12 cellular contexts compared by ENCODE assay signal in the genomic region with DNA sequence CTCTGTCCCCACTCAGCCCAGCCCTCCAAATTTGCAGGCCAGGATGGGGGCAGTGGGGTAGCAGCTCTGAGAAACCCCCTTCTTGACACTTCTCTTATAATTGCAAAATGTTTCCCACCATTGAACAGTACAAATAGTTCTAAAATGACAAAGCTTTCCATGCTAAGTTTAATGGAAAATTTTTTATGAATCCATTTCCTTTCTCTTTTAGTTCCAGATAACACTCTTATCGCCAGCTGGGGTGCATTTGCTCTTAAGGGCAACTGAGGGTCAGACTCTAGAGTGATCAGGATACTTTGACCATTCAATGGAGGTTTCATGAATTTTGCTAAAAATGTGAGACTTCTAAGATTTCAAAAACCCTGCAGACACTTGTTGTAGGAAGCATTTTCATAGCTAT. TPM values are rescaled to one million over a fixed set of nuclear protein-coding genes. Genes with fewer than 3 reads are reported as not detected.
DNase-seq lines count a peak whose midpoint lies in the region; ATAC-seq, FAIRE-seq and TF ChIP-seq lines count a peak whose summit lies in the region.
"Had no signal": no experiment of that assay in that cellular context is flagged by ENCODE, and none has a peak within 500 bp of the region (broad histone marks: within the 10 kb centered on the region; RNA-seq: fewer than 3 reads in every experiment).

No MANE protein-coding gene starts in this region.

- H3K79me2 ChIP-seq in K562 (ENCODE audit: control insufficient read depth, insufficient read depth, low read length) = no peaks in the 10 kb centered on the region

- no peak for FAIRE-seq in K562 (lab: Jason Lieb, UNC)

- no peaks in the 10 kb centered on the region for H3K27me3 Mint-ChIP-seq in activated T-cell treated with anti-CD3 and anti-CD28 coated beads, Interleukin-2, amount 50 U/mL, for 24 hours
- H3K27me3 Mint-ChIP-seq in activated T-cell treated with anti-CD3 and anti-CD28 coated beads, Interleukin-2, amount 50 U/mL, for 4 hours (ENCODE audit: low read depth) = no peaks in the 10 kb centered on the region
- no peaks in the 10 kb centered on the region for H3K27me3 Mint-ChIP-seq in mesothelial cell of epicardium (ENCODE audit: low read depth)

- no peaks in the 10 kb centered on the region for H3K9me1 ChIP-seq in K562 (ENCODE audit: control insufficient read depth, insufficient read depth, low read length)

- peaks cover 38 to 56% of the 10 kb centered on the region in 2 experiments for H3K4me1 ChIP-seq in K562 (replicated peaks in 1 of 2; ENCODE audit: control insufficient read depth in 2 of 2, insufficient read depth in 2 of 2, low read length in 2 of 2)
- peaks cover 30 to 60% of the 10 kb centered on the region in 2 donors for H3K4me1 ChIP-seq in thyroid gland

- BruUV-seq in K562 (replicated peaks; lab: Mats Ljungman, UMichigan) = no TSS peak

- peaks cover 63% of the 10 kb centered on the region for H3K4me1 Mint-ChIP-seq in activated T-cell treated with anti-CD3 and anti-CD28 coated beads, Interleukin-2, amount 50 U/mL, for 24 hours (ENCODE audit: low read depth)
- H3K4me1 Mint-ChIP-seq in activated T-cell treated with anti-CD3 and anti-CD28 coated beads, Interleukin-2, amount 50 U/mL, for 4 hours (ENCODE audit: low read depth) = peaks cover 60% of the 10 kb centered on the region
- H3K4me1 Mint-ChIP-seq in mesothelial cell of epicardium = peaks cover 35% of the 10 kb centered on the region

- no peak for TF ChIP-seq RAD21 in K562 (CRISPR knock-in tag; conservative IDR thresholded peaks at IDR 0.05 in 1 of 2, IDR thresholded peaks at IDR 0.05 in 1 of 2)

- WGBS in K562 (ENCODE audit: insufficient coverage, low coverage, missing lambda C conversion rate) = 0% methylated on average over 1 of the region's 1 CpG
- WGBS in thyroid gland, 2 donors = 61 to 68% methylated on average over 1 of the region's 1 CpG

- CTCF ChIA-PET in K562 (lab: Yijun Ruan, JAX; ENCODE audit: low intra/inter-chr PET ratio) = no interaction called here

- H3K9ac ChIP-seq in K562 (ENCODE audit: insufficient read depth in 1 of 2, low read depth in 2 of 2, low read length in 2 of 2) = no peak overlapping the region
- H3K9ac ChIP-seq: KMS-11 had no signal

- H3K27ac ChIP-seq in K562 (ENCODE audit: extremely low read depth, low read depth, low read length) (no peak overlapping the region), thyroid gland (peak overlapping the region in 2 of 3 donors; percentile 88 to 90)
- H3K27ac ChIP-seq: KMS-11, SK-N-MC had no signal

- no peaks in the 10 kb centered on the region for H3K36me3 ChIP-seq in K562 (ENCODE audit: control insufficient read depth, insufficient read depth, low read length)
- H3K36me3 ChIP-seq in thyroid gland = peaks cover 11 to 16% of the 10 kb centered on the region in 2 donors
- H3K36me3 ChIP-seq in H7 (replicated peaks; ENCODE audit: control insufficient read depth, insufficient read depth, low read length) = peaks cover 4% of the 10 kb centered on the region

- intact Hi-C loops in K562 (cut with micrococcal nuclease) (no loop called here), thyroid gland (cut with DNase I) (loop anchor here (5.0 kb wide), 1 partner anchor 33 kb away; no protein-coding TSS in a partner anchor)

- in situ Hi-C loops in K562 (cut with MboI) = no loop called here

- no peak for ATAC-seq in activated T-cell treated with anti-CD3 and anti-CD28 coated beads, Interleukin-2, amount 50 U/mL, for 4 hours
- no peak for ATAC-seq in K562

- no peak overlapping the region for H3K4me2 ChIP-seq in K562 (ENCODE audit: insufficient read depth, low read length)
- H3K4me2 ChIP-seq: KMS-11 had no signal

- H2AFZ ChIP-seq in K562 (ENCODE audit: low read depth, low read length) = no peak overlapping the region

- H3K9me3 Mint-ChIP-seq in activated T-cell treated with anti-CD3 and anti-CD28 coated beads, Interleukin-2, amount 50 U/mL, for 24 hours = no peaks in the 10 kb centered on the region
- no peaks in the 10 kb centered on the region for H3K9me3 Mint-ChIP-seq in activated T-cell treated with anti-CD3 and anti-CD28 coated beads, Interleukin-2, amount 50 U/mL, for 4 hours
- H3K9me3 Mint-ChIP-seq in mesothelial cell of epicardium = no peaks in the 10 kb centered on the region

- H3K4me3 Mint-ChIP-seq in activated T-cell treated with anti-CD3 and anti-CD28 coated beads, Interleukin-2, amount 50 U/mL, for 24 hours = no peak overlapping the region
- H3K4me3 Mint-ChIP-seq in activated T-cell treated with anti-CD3 and anti-CD28 coated beads, Interleukin-2, amount 50 U/mL, for 4 hours = no peak overlapping the region
- H3K4me3 Mint-ChIP-seq in mesothelial cell of epicardium = no peak overlapping the region

- peak overlapping the region; percentile 87 for H3K27ac Mint-ChIP-seq in activated T-cell treated with anti-CD3 and anti-CD28 coated beads, Interleukin-2, amount 50 U/mL, for 24 hours
- H3K27ac Mint-ChIP-seq in mesothelial cell of epicardium = peak overlapping the region; percentile 73

- POLR2A ChIA-PET in K562 (lab: Yijun Ruan, JAX) = interaction anchor here (0.9 to 2.2 kb wide), 3 partner anchors 13 to 21 kb away, joined by 3 to 9 read pairs (median 3); no protein-coding TSS in a partner anchor

- H3K9me3 ChIP-seq in K562 (replicated peaks; ENCODE audit: control insufficient read depth, insufficient read depth, low read depth, low read length) = no peaks in the 10 kb centered on the region
- H3K9me3 ChIP-seq in thyroid gland = no peaks in the 10 kb centered on the region

- DNase-seq in activated T-cell treated with anti-CD3 and anti-CD28 coated beads, Interleukin-2, amount 50 U/mL, for 24 hours = no peak
- DNase-seq in activated T-cell treated with anti-CD3 and anti-CD28 coated beads, Interleukin-2, amount 50 U/mL, for 4 hours = no peak
- DNase-seq in K562 (ENCODE audit: extremely low read depth in 1 of 4, low spot score in 3 of 4) (no peak), mesothelial cell of epicardium (ENCODE audit: low spot score in 2 of 2, unreplicated experiment in 2 of 2) (no peak), thyroid gland (no peak), H7 (no peak), NCI-H1092 (lab: John Stamatoyannopoulos, UW) (no peak)
- no peak for DNase-seq in effector CD4-positive, alpha-beta T cell
- DNase-seq: cerebellar nuclear complex, NCI-H1930 had no signal

- H3K27me3 ChIP-seq in K562 (ENCODE audit: control insufficient read depth in 2 of 2, insufficient read depth in 2 of 2, low read length in 2 of 2) (peaks cover 2 to 17% of the 10 kb centered on the region in 2 experiments; a peak in 4 of 5 replicates), thyroid gland (no peaks in the 10 kb centered on the region), H7 (ENCODE audit: control insufficient read depth, insufficient read depth, low read length) (no peaks in the 10 kb centered on the region)

- TF ChIP-seq EP300 in K562 (IDR thresholded peaks at IDR 0.05; ENCODE audit: low read length) = no peak

- no peak overlapping the region for H3K4me3 ChIP-seq in K562
- no peak overlapping the region for H3K4me3 ChIP-seq in thyroid gland (replicated peaks in 1 of 3)
- no peak overlapping the region for H3K4me3 ChIP-seq in H7 (ENCODE audit: insufficient read depth, low read depth, low read length)
- H3K4me3 ChIP-seq: SK-N-MC had no signal

- peaks cover 54% of the 10 kb centered on the region for H3K36me3 Mint-ChIP-seq in activated T-cell treated with anti-CD3 and anti-CD28 coated beads, Interleukin-2, amount 50 U/mL, for 24 hours (ENCODE audit: low read depth)
- peaks cover 29% of the 10 kb centered on the region for H3K36me3 Mint-ChIP-seq in activated T-cell treated with anti-CD3 and anti-CD28 coated beads, Interleukin-2, amount 50 U/mL, for 4 hours (ENCODE audit: insufficient read depth)
- peaks cover 16% of the 10 kb centered on the region for H3K36me3 Mint-ChIP-seq in mesothelial cell of epicardium

- H4K20me1 ChIP-seq in K562 (replicated peaks; ENCODE audit: control insufficient read depth, insufficient read depth, low read length) = no peaks in the 10 kb centered on the region

- TF ChIP-seq POLR2A in K562 (conservative IDR thresholded peaks at IDR 0.05) = no peak
- TF ChIP-seq POLR2A in thyroid gland (IDR thresholded peaks at IDR 0.05) = no peak

- TF ChIP-seq CTCF in K562 (IDR thresholded peaks at IDR 0.05 in 2 of 3, conservative IDR thresholded peaks at IDR 0.05 in 1 of 3; ENCODE audit: insufficient read depth in 2 of 3, low read depth in 1 of 3, low read length in 3 of 3) = no peak
- no peak for TF ChIP-seq CTCF in mesothelial cell of epicardium (IDR thresholded peaks at IDR 0.05; ENCODE audit: unreplicated experiment)
- no peak for TF ChIP-seq CTCF in thyroid gland (IDR thresholded peaks at IDR 0.05)

RNA-seq across cellular contexts. Expression of a gene that starts 29.9 kb away (rescaled TPM):
- 10 to 100 TPM; 13.6 to 18.1 (median 15.6) TPM for total RNA-seq in activated T-cell treated with anti-CD3 and anti-CD28 coated beads, Interleukin-2, amount 50 U/mL, for 4 hours
- total RNA-seq in K562 (2011; cell fraction: chromatin; rRNA removed; ENCODE audit: low replicate concordance) = 1.7 and 12.0 TPM in 2 replicates
- total RNA-seq in K562 (2011; cell fraction: nucleolus; rRNA removed) = 2.2 and 6.7 TPM in 2 replicates
- 2.1 and 2.4 TPM in 2 replicates for total RNA-seq in K562 (2011; cell fraction: nucleoplasm; rRNA removed)
- total RNA-seq in K562 (2014; rRNA removed) (0.95 and 1.6 TPM in 2 replicates), K562 (2014; rRNA removed; fragmentation: Illumina TruSeq; extraction: Trizol) (0.61 and 0.62 TPM in 2 replicates), K562 (2015; rRNA removed; fragmentation: Illumina TruSeq; extraction: Trizol) (0.34 and 0.72 TPM in 2 replicates), K562 (2021) (1.8 and 2.9 TPM in 2 replicates), mesothelial cell of epicardium (36.3 to 39.6 TPM (median 39.5 TPM) in 3 replicates), thyroid gland (10 to 100 TPM; 19.9 to 36.9 (median 27.2) TPM)
- polyA plus RNA-seq in K562 (2011; rRNA removed) (1.1 and 4.0 TPM in 2 replicates), K562 (2014; fragmentation: Illumina TruSeq; extraction: Trizol) (0.55 and 0.82 TPM in 2 replicates), K562 (2014; fragmentation: Nextera tagmentation; extraction: Ambion mirVana) (under 1 TPM; 0.10 to 0.27 TPM), K562 (2014; rRNA removed) (0.27 and 0.65 TPM in 2 replicates)
- polyA plus RNA-seq in K562 (2011; cell fraction: cytosol; rRNA removed) = 2.0 and 3.0 TPM in 2 replicates
- polyA plus RNA-seq in K562 (2011; cell fraction: nucleus; rRNA removed) = 3.8 and 3.9 TPM in 2 replicates
- 1.4 and 2.8 TPM in 2 replicates for polyA plus RNA-seq in K562 (2012)
- 3.3 and 3.9 TPM in 2 replicates for polyA minus RNA-seq in K562 (2011; rRNA and poly(A)+ RNA removed)
- polyA minus RNA-seq in K562 (2011; cell fraction: cytosol; rRNA and poly(A)+ RNA removed) = 2.7 and 7.7 TPM in 2 replicates
- polyA minus RNA-seq in K562 (2011; cell fraction: nucleus; rRNA and poly(A)+ RNA removed) = 3.1 and 6.1 TPM in 2 replicates
- total RNA-seq in H7 (2014; rRNA removed; shearing (Covaris generic)) = 14.7 and 18.1 TPM in 2 replicates

RNA-seq across cellular contexts. Expression of a gene that starts 51.5 kb away (rescaled TPM):
- 10 to 100 TPM; 57.4 to 70.3 (median 66.0) TPM for total RNA-seq in activated T-cell treated with anti-CD3 and anti-CD28 coated beads, Interleukin-2, amount 50 U/mL, for 4 hours
- total RNA-seq in K562 (2011; cell fraction: chromatin; rRNA removed; ENCODE audit: low replicate concordance) = 237 and 644 TPM in 2 replicates
- 117 and 136 TPM in 2 replicates for total RNA-seq in K562 (2011; cell fraction: nucleolus; rRNA removed)
- 249 and 386 TPM in 2 replicates for total RNA-seq in K562 (2011; cell fraction: nucleoplasm; rRNA removed)
- 21.2 and 24.6 TPM in 2 replicates for total RNA-seq in K562 (2014; rRNA removed)
- total RNA-seq in K562 (2014; rRNA removed; fragmentation: Illumina TruSeq; extraction: Trizol) = 40.6 and 53.0 TPM in 2 replicates
- 32.2 and 33.4 TPM in 2 replicates for total RNA-seq in K562 (2015; rRNA removed; fragmentation: Illumina TruSeq; extraction: Trizol)
- 55.9 and 61.7 TPM in 2 replicates for total RNA-seq in K562 (2021)
- 41.2 and 46.7 TPM in 2 replicates for polyA plus RNA-seq in K562 (2011; rRNA removed)
- polyA plus RNA-seq in K562 (2011; cell fraction: cytosol; rRNA removed) = 5.9 and 16.5 TPM in 2 replicates
- 63.1 and 81.2 TPM in 2 replicates for polyA plus RNA-seq in K562 (2011; cell fraction: nucleus; rRNA removed)
- polyA plus RNA-seq in K562 (2012) = 5.2 and 7.5 TPM in 2 replicates
- 10.0 TPM in 2 replicates for polyA plus RNA-seq in K562 (2014; fragmentation: Illumina TruSeq; extraction: Trizol)
- 10 to 100 TPM in 1 of 2 experiments, 1 to 10 TPM in 1; 3.3 to 11.1 TPM for polyA plus RNA-seq in K562 (2014; fragmentation: Nextera tagmentation; extraction: Ambion mirVana)
- polyA plus RNA-seq in K562 (2014; rRNA removed) = 17.9 and 22.6 TPM in 2 replicates
- 171 and 249 TPM in 2 replicates for polyA minus RNA-seq in K562 (2011; rRNA and poly(A)+ RNA removed)
- polyA minus RNA-seq in K562 (2011; cell fraction: cytosol; rRNA and poly(A)+ RNA removed) = 15.7 and 26.6 TPM in 2 replicates
- 120 and 165 TPM in 2 replicates for polyA minus RNA-seq in K562 (2011; cell fraction: nucleus; rRNA and poly(A)+ RNA removed)
- total RNA-seq in mesothelial cell of epicardium = 132 to 154 TPM (median 136 TPM) in 3 replicates
- 100 to 1,000 TPM in 2 of 4 donors, 10 to 100 TPM in 2; 72.3 to 177 (median 102) TPM for total RNA-seq in thyroid gland
- total RNA-seq in H7 (2014; rRNA removed; shearing (Covaris generic)) = 15.9 and 17.6 TPM in 2 replicates

RNA-seq across cellular contexts. Expression of a gene that starts 53.1 kb away (rescaled TPM):
- 10 to 100 TPM; 71.7 to 80.1 (median 72.9) TPM for total RNA-seq in activated T-cell treated with anti-CD3 and anti-CD28 coated beads, Interleukin-2, amount 50 U/mL, for 4 hours
- total RNA-seq in K562 (2011; cell fraction: chromatin; rRNA removed; ENCODE audit: low replicate concordance) = 89.5 and 106 TPM in 2 replicates
- 92.1 and 92.6 TPM in 2 replicates for total RNA-seq in K562 (2011; cell fraction: nucleolus; rRNA removed)
- 106 and 121 TPM in 2 replicates for total RNA-seq in K562 (2011; cell fraction: nucleoplasm; rRNA removed)
- total RNA-seq in K562 (2014; rRNA removed) (30.8 and 32.3 TPM in 2 replicates), K562 (2014; rRNA removed; fragmentation: Illumina TruSeq; extraction: Trizol) (42.2 and 45.5 TPM in 2 replicates), K562 (2015; rRNA removed; fragmentation: Illumina TruSeq; extraction: Trizol) (30.6 and 32.4 TPM in 2 replicates), K562 (2021) (46.5 and 48.1 TPM in 2 replicates), mesothelial cell of epicardium (56.2 to 57.5 TPM (median 57.5 TPM) in 3 replicates), thyroid gland (10 to 100 TPM; 63.0 to 89.8 (median 66.2) TPM)
- polyA plus RNA-seq in K562 (2011; rRNA removed) (24.6 and 27.0 TPM in 2 replicates), K562 (2014; fragmentation: Illumina TruSeq; extraction: Trizol) (34.2 and 36.5 TPM in 2 replicates), K562 (2014; fragmentation: Nextera tagmentation; extraction: Ambion mirVana) (10 to 100 TPM; 17.0 to 24.7 TPM), K562 (2014; rRNA removed) (26.9 and 27.2 TPM in 2 replicates)
- 19.2 and 23.1 TPM in 2 replicates for polyA plus RNA-seq in K562 (2011; cell fraction: cytosol; rRNA removed)
- 18.4 and 20.5 TPM in 2 replicates for polyA plus RNA-seq in K562 (2011; cell fraction: nucleus; rRNA removed)
- polyA plus RNA-seq in K562 (2012) = 15.8 and 22.5 TPM in 2 replicates
- 47.0 and 63.2 TPM in 2 replicates for polyA minus RNA-seq in K562 (2011; rRNA and poly(A)+ RNA removed)
- polyA minus RNA-seq in K562 (2011; cell fraction: cytosol; rRNA and poly(A)+ RNA removed) = 38.7 and 39.2 TPM in 2 replicates
- polyA minus RNA-seq in K562 (2011; cell fraction: nucleus; rRNA and poly(A)+ RNA removed) = 36.5 and 72.2 TPM in 2 replicates
- total RNA-seq in H7 (2014; rRNA removed; shearing (Covaris generic)) = 37.1 and 40.6 TPM in 2 replicates
